In the genomic region with DNA sequence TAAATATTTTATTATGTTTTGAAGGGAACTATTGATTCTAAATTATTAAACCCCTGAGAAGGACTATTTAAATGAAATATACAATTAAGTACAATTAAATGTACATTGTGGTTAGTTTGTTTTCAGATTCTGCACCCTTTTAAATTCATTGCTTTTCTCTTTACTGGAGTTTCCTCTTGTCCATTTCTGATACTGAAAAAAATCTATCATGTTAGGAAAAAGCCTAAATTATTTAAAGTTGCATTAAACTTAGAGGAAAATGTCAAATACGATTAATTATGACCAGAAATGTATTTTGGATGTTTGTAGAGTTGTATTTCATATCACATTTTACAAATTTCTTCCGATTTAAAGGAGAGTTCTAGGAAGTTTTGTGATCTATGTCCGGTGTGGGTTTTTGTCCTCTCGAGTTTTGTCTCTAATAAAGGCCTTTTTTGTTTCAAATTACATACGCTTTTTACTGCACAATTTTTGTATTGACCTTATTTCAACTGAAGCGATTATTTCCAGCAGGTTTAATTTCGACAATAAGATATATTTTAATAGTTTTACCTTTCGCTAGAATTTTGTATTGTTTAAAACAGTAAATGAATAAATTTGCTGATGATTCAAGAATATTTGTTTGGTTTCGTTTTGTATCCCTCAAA, we compare ENCODE assay signal across 10 cellular contexts. TPM values are rescaled to one million over a fixed set of nuclear protein-coding genes. Genes with fewer than 3 reads are reported as not detected.
DNase-seq lines count a peak whose midpoint lies in the region; ATAC-seq and TF ChIP-seq lines count a peak whose summit lies in the region.
"Had no signal": no experiment of that assay in that cellular context is flagged by ENCODE, and none has a peak within 500 bp of the region (broad histone marks: within the 10 kb centered on the region; RNA-seq: fewer than 3 reads in every experiment).

No MANE protein-coding gene starts in this region.

- no peak overlapping the region for H3K4me3 ChIP-seq in CD4-positive, alpha-beta memory T cell (ENCODE audit: low read length in 2 of 2)
- H3K4me3 ChIP-seq in MG63 (peak overlapping the region; percentile 90), brain microvascular endothelial cell (ENCODE audit: low read depth, low read length) (peak overlapping the region; percentile 77)

- CTCF ChIA-PET in CD4-positive, alpha-beta memory T cell (lab: Charles Lee; ENCODE audit: partially characterized antibody), result no interaction called here
- CTCF ChIA-PET in activated CD4-positive, alpha-beta memory T cell treated with anti-CD3 and anti-CD28 coated beads for 36 hours (lab: Charles Lee), result interaction anchor here (0.7 kb wide), 1 partner anchor 25 kb away, joined by 3 read pairs; no protein-coding TSS in a partner anchor

- H3K27ac Mint-ChIP-seq in CD4-positive, alpha-beta memory T cell, result peak overlapping the region in 3 of 7 donors; percentile 1 to 88 (median 41)
- H3K27ac Mint-ChIP-seq in nephron (peak overlapping the region in 1 of 3 experiments; percentile 89), osteocyte (ENCODE audit: unreplicated experiment) (no peak overlapping the region)
- no peak overlapping the region for H3K27ac Mint-ChIP-seq in activated CD4-positive, alpha-beta memory T cell treated with anti-CD3 and anti-CD28 coated beads for 36 hours

- TF ChIP-seq CTCF in brain microvascular endothelial cell (IDR thresholded peaks at IDR 0.05; ENCODE audit: low read depth, low read length, missing control alignments) (no peak), nephron (IDR thresholded peaks at IDR 0.05; ENCODE audit: unreplicated experiment in 3 of 3) (no peak), osteocyte (IDR thresholded peaks at IDR 0.05) (no peak)

- H3K4me1 Mint-ChIP-seq in CD4-positive, alpha-beta memory T cell, result peaks cover 19 to 45% (median 29%) of the 10 kb centered on the region in 4 donors
- H3K4me1 Mint-ChIP-seq in nephron, result peaks cover 32% of the 10 kb centered on the region
- peaks cover 27% of the 10 kb centered on the region for H3K4me1 Mint-ChIP-seq in activated CD4-positive, alpha-beta memory T cell treated with anti-CD3 and anti-CD28 coated beads for 36 hours (ENCODE audit: low read depth)
- H3K4me1 Mint-ChIP-seq in osteocyte (ENCODE audit: unreplicated experiment), result peaks cover 39% of the 10 kb centered on the region

- no peak for DNase-seq in CD4-positive, alpha-beta memory T cell
- DNase-seq in MG63, result no peak
- DNase-seq in brain microvascular endothelial cell, result no peak
- no peak for DNase-seq in activated CD4-positive, alpha-beta memory T cell treated with anti-CD3 and anti-CD28 coated beads for 36 hours
- no peak for DNase-seq in osteocyte (ENCODE audit: extremely low spot score, unreplicated experiment)
- no peak for DNase-seq in dedifferentiated amniotic fluid mesenchymal stem cell (ENCODE audit: extremely low spot score)
- DNase-seq: activated CD8-positive, alpha-beta memory T cell treated with anti-CD3 and anti-CD28 coated beads for 24 hours; NCI-H1048 had no signal

- peaks cover 64% of the 10 kb centered on the region for H3K27me3 ChIP-seq in CD4-positive, alpha-beta memory T cell (ENCODE audit: insufficient read depth, low read length)
- H3K27me3 ChIP-seq in MG63 (no peaks in the 10 kb centered on the region), brain microvascular endothelial cell (replicated peaks) (peaks cover 45% of the 10 kb centered on the region)

- ATAC-seq in GM21737 (IDR thresholded peaks at IDR 0.05; ENCODE audit: unreplicated experiment), result no peak

- H3K27me3 Mint-ChIP-seq in CD4-positive, alpha-beta memory T cell, result peaks cover 39 to 43% of the 10 kb centered on the region in 2 donors
- H3K27me3 Mint-ChIP-seq in nephron (ENCODE audit: low read depth), result peaks cover 91% of the 10 kb centered on the region
- peaks cover 61% of the 10 kb centered on the region for H3K27me3 Mint-ChIP-seq in activated CD4-positive, alpha-beta memory T cell treated with anti-CD3 and anti-CD28 coated beads for 36 hours
- H3K27me3 Mint-ChIP-seq in osteocyte (ENCODE audit: unreplicated experiment), result peaks cover 50% of the 10 kb centered on the region

- no peaks in the 10 kb centered on the region for H3K36me3 ChIP-seq in CD4-positive, alpha-beta memory T cell (ENCODE audit: insufficient read depth, low read length)
- no peaks in the 10 kb centered on the region for H3K36me3 ChIP-seq in MG63
- H3K36me3 ChIP-seq in brain microvascular endothelial cell (replicated peaks), result no peaks in the 10 kb centered on the region

- H3K27ac ChIP-seq in CD4-positive, alpha-beta memory T cell (ENCODE audit: low read depth, low read length), result no peak overlapping the region
- no peak overlapping the region for H3K27ac ChIP-seq in brain microvascular endothelial cell

- peaks cover 0 to 9% of the 10 kb centered on the region in 2 donors for H3K36me3 Mint-ChIP-seq in CD4-positive, alpha-beta memory T cell
- H3K36me3 Mint-ChIP-seq in nephron (ENCODE audit: low read depth) (no peaks in the 10 kb centered on the region), osteocyte (ENCODE audit: unreplicated experiment) (no peaks in the 10 kb centered on the region)
- peaks cover 2% of the 10 kb centered on the region for H3K36me3 Mint-ChIP-seq in activated CD4-positive, alpha-beta memory T cell treated with anti-CD3 and anti-CD28 coated beads for 36 hours

- peaks cover 0 to 30% (median 22%) of the 10 kb centered on the region in 8 donors for H3K9me3 Mint-ChIP-seq in CD4-positive, alpha-beta memory T cell
- no peaks in the 10 kb centered on the region for H3K9me3 Mint-ChIP-seq in nephron
- H3K9me3 Mint-ChIP-seq in activated CD4-positive, alpha-beta memory T cell treated with anti-CD3 and anti-CD28 coated beads for 36 hours, result no peaks in the 10 kb centered on the region
- no peaks in the 10 kb centered on the region for H3K9me3 Mint-ChIP-seq in osteocyte (ENCODE audit: unreplicated experiment)

- POLR2A ChIA-PET in CD4-positive, alpha-beta memory T cell (lab: Charles Lee; ENCODE audit: partially characterized antibody), result no interaction called here
- POLR2A ChIA-PET in activated CD4-positive, alpha-beta memory T cell treated with anti-CD3 and anti-CD28 coated beads for 36 hours (lab: Charles Lee), result no interaction called here

- peaks cover 42% of the 10 kb centered on the region for H3K4me1 ChIP-seq in CD4-positive, alpha-beta memory T cell (ENCODE audit: insufficient read depth, low read length)

- intact Hi-C loops in CD4-positive, alpha-beta memory T cell (cut with micrococcal nuclease), result no loop called here
- intact Hi-C loops in activated CD4-positive, alpha-beta memory T cell treated with anti-CD3 and anti-CD28 coated beads for 36 hours (cut with micrococcal nuclease), result loop anchor here (1.0 kb wide), 1 partner anchor 8 kb away; no protein-coding TSS in a partner anchor

- H3K9me3 ChIP-seq in CD4-positive, alpha-beta memory T cell (ENCODE audit: control insufficient read depth in 1 of 2, low read length in 2 of 2), result peaks cover 0 to 5% of the 10 kb centered on the region in 2 donors
- no peaks in the 10 kb centered on the region for H3K9me3 ChIP-seq in MG63

- H3K4me3 Mint-ChIP-seq in CD4-positive, alpha-beta memory T cell, result peak overlapping the region in 5 of 8 donors; percentile 0 to 27 (median 11)
- H3K4me3 Mint-ChIP-seq in nephron (peak overlapping the region; percentile 34 to 93 (median 66)), osteocyte (ENCODE audit: unreplicated experiment) (no peak overlapping the region)
- H3K4me3 Mint-ChIP-seq in activated CD4-positive, alpha-beta memory T cell treated with anti-CD3 and anti-CD28 coated beads for 36 hours, result no peak overlapping the region

- in situ Hi-C loops in brain microvascular endothelial cell (cut with HindIII; ENCODE audit: low pct_ligation_motif_present, low sequenced_read_pairs), result no loop called here

RNA-seq across cellular contexts. Expression of gene SATB2, which starts 3.2 kb away (rescaled TPM):
- total RNA-seq in CD4-positive, alpha-beta memory T cell, result under 1 TPM in 1 of 2 experiments, not detected in 1; 0.06 TPM
- polyA plus RNA-seq in CD4-positive, alpha-beta memory T cell, result not detected
- 3.4 and 5.1 TPM in 2 replicates for total RNA-seq in MG63 (2014; rRNA removed; shearing (Covaris generic); ENCODE audit: low replicate concordance)
- total RNA-seq in activated CD4-positive, alpha-beta memory T cell treated with anti-CD3 and anti-CD28 coated beads for 36 hours, result under 1 TPM; 0.17 to 0.19 TPM
- total RNA-seq in osteocyte, result 11.6 and 12.8 TPM in 2 replicates

Comparison
In these comparisons a context has a peak if more than half of its experiments do, and no peak if none do; other contexts are left out.
1. H3K4me3 ChIP-seq: peak in MG63 (single experiment) and brain microvascular endothelial cell (single experiment); none in CD4-positive, alpha-beta memory T cell (0 of 2).
2. H3K4me3 Mint-ChIP-seq: peak in CD4-positive, alpha-beta memory T cell (5 of 8) and nephron (3 of 3); none in activated CD4-positive, alpha-beta memory T cell treated with anti-CD3 and anti-CD28 coated beads for 36 hours (single experiment) and osteocyte (single experiment).